Comparison of ENCODE assay signal across 35 cellular contexts in the genomic region with DNA sequence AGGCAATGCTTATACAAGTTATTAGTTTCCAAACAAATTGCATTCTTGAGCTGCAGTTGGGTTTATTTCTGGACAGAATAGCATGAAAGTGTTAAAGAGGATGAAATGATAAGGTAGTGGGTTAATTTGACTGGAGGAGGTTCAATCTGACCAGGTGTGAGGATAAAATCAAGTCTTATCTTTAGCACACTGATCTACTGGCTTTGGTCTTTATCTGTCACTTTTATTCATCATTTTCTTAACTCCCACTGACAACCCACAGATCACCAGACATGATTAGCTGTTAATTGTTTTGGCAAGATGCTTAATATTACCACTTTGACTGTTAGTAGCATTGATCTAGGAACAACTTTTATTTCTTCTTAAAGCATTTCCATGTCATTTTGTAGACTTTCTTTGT.
A peak's percentile ranks its signal among the peaks of the same experiment; 100 is the strongest.
DNase-seq lines count a peak whose midpoint lies in the region; ATAC-seq, FAIRE-seq and TF ChIP-seq lines count a peak whose summit lies in the region.
"Had no signal": no experiment of that assay in that cellular context is flagged by ENCODE, and none has a peak within 500 bp of the region (broad histone marks: within the 10 kb centered on the region; RNA-seq: fewer than 3 reads in every experiment).

No MANE protein-coding gene starts in this region.

- H3K27me3 ChIP-seq in SK-N-SH (ENCODE audit: insufficient read depth) (no peaks in the 10 kb centered on the region), HepG2 (ENCODE audit: control insufficient read depth in 1 of 2, insufficient read depth in 2 of 2, low read length in 2 of 2) (no peaks in the 10 kb centered on the region), right lobe of liver (no peaks in the 10 kb centered on the region), mesendoderm (ENCODE audit: insufficient read depth, low read length, poor library complexity) (peaks cover 2% of the 10 kb centered on the region)
- H3K27me3 ChIP-seq: BE2C; BLaER1; BLaER1 treated with 17β-estradiol and CSF1 and Interleukin-3, amounts not matched to agents 10 nM and 100 nM had no signal

- no peak overlapping the region for H3K56ac ChIP-seq in mesendoderm (ENCODE audit: low read length)

- H3K4me1 ChIP-seq in SK-N-SH (ENCODE audit: control insufficient read depth in 1 of 2, insufficient read depth in 2 of 2, low read depth in 1 of 2, low read length in 1 of 2): peaks cover 0 to 22% of the 10 kb centered on the region in 2 experiments; a peak in 2 of 4 replicates
- H3K4me1 ChIP-seq in HepG2 (ENCODE audit: insufficient read depth, low read length): 0 out of 2 replicates have a peak, but pooled peaks cover 9% of the 10 kb centered on the region
- peaks cover 0 to 4% (median 0%) of the 10 kb centered on the region in 4 donors for H3K4me1 ChIP-seq in right lobe of liver
- no peaks in the 10 kb centered on the region for H3K4me1 ChIP-seq in mesendoderm (ENCODE audit: control insufficient read depth, low read depth, low read length)
- H3K4me1 ChIP-seq: BLaER1; BLaER1 treated with 17β-estradiol and CSF1 and Interleukin-3, amounts not matched to agents 10 nM and 100 nM; Caco-2 had no signal

- H3K4me3 ChIP-seq in SK-N-SH (ENCODE audit: low read depth in 2 of 2, low read length in 1 of 2): no peak overlapping the region
- H3K4me3 ChIP-seq in HepG2 (replicated peaks in 1 of 3; ENCODE audit: insufficient read depth in 1 of 3, low read depth in 2 of 3, low read length in 3 of 3): no peak overlapping the region
- no peak overlapping the region for H3K4me3 ChIP-seq in right lobe of liver
- no peak overlapping the region for H3K4me3 ChIP-seq in mesendoderm (ENCODE audit: low read length)
- H3K4me3 ChIP-seq: A549; BLaER1; BLaER1 treated with 17β-estradiol and CSF1 and Interleukin-3, amounts not matched to agents 10 nM and 100 nM had no signal

- CTCF ChIA-PET in SK-N-SH (lab: Yijun Ruan, JAX): no interaction called here
- CTCF ChIA-PET in HepG2 (lab: Yijun Ruan, JAX; ENCODE audit: low intra/inter-chr PET ratio, low total read pairs): no interaction called here

- no peaks in the 10 kb centered on the region for H4K20me1 ChIP-seq in SK-N-SH (ENCODE audit: insufficient read depth)
- no peaks in the 10 kb centered on the region for H4K20me1 ChIP-seq in HepG2 (ENCODE audit: insufficient read depth, low read length)
- H4K20me1 ChIP-seq: BLaER1; BLaER1 treated with 17β-estradiol and CSF1 and Interleukin-3, amounts not matched to agents 10 nM and 100 nM had no signal

- no peak overlapping the region for H4K5ac ChIP-seq in mesendoderm (ENCODE audit: low read length)

- ATAC-seq in SK-N-SH treated with all-trans-retinoic acid at 6 μM for 48 hours (no peak), HepG2 (no peak), right lobe of liver (no peak), GM18502 (IDR thresholded peaks at IDR 0.05; ENCODE audit: poor library complexity, unreplicated experiment) (no peak)
- ATAC-seq: A549; CD8-positive, alpha-beta T cell had no signal

- no peak overlapping the region for H4K8ac ChIP-seq in mesendoderm (ENCODE audit: low read depth, low read length)

- H3K79me2 ChIP-seq in SK-N-SH (ENCODE audit: insufficient read depth) (no peaks in the 10 kb centered on the region), HepG2 (ENCODE audit: insufficient read depth, low read length) (no peaks in the 10 kb centered on the region), mesendoderm (ENCODE audit: control insufficient read depth, insufficient read depth, low read length) (no peaks in the 10 kb centered on the region)

- H2BK120ac ChIP-seq in mesendoderm (ENCODE audit: low read depth, low read length): no peak overlapping the region

- H2AFZ ChIP-seq in SK-N-SH (ENCODE audit: low read depth) (no peak overlapping the region), HepG2 (ENCODE audit: low read length) (no peak overlapping the region)

- no peak overlapping the region for H3K4me2 ChIP-seq in SK-N-SH
- H3K4me2 ChIP-seq in HepG2 (ENCODE audit: low read depth, low read length): no peak overlapping the region
- H3K4me2 ChIP-seq in mesendoderm (ENCODE audit: low read length): no peak overlapping the region
- H3K4me2 ChIP-seq: A549; BLaER1; BLaER1 treated with 17β-estradiol and CSF1 and Interleukin-3, amounts not matched to agents 10 nM and 100 nM had no signal

- H3K9me2 ChIP-seq in SK-N-SH: no peaks in the 10 kb centered on the region

- DNase-seq in SK-N-SH: no peak
- DNase-seq in HepG2 (ENCODE audit: low spot score): no peak
- DNase-seq in right lobe of liver: no peak
- DNase-seq in SK-N-DZ (ENCODE audit: low spot score): peak; percentile 28
- peak; percentile 54 for DNase-seq in mesendoderm
- DNase-seq in GM19240 (ENCODE audit: insufficient read length, low spot score): no peak
- DNase-seq: 8988T; ACHN; AML-193; BE2C; C1 segment of cervical spinal cord; Caco-2; Calu3; CD4-positive, alpha-beta memory T cell; CD4-positive, alpha-beta T cell; CD4-positive, CD25-positive, alpha-beta regulatory T cell; CD8-positive, alpha-beta memory T cell; CD8-positive, alpha-beta T cell; COR-L47; DMS 273 treated with DMSO at 0.1 percent for 48 hours; DMS153; DMS53; DMS79; DMS79 treated with DMSO at 0.1 percent for 48 hours; DND-41; EL had no signal

- TF ChIP-seq RAD21 in SK-N-SH (IDR thresholded peaks at IDR 0.05; ENCODE audit: low read length): 0 out of 2 replicates have a peak, but pooled peaks have one; percentile 8
- TF ChIP-seq RAD21 in HepG2 (CRISPR knock-in tag; IDR thresholded peaks at IDR 0.05): no peak

- BruUV-seq in HepG2 (replicated peaks; lab: Mats Ljungman, UMichigan): no TSS peak

- H3K9me3 ChIP-seq in SK-N-SH (no peaks in the 10 kb centered on the region), HepG2 (ENCODE audit: low read length) (no peaks in the 10 kb centered on the region), right lobe of liver (no peaks in the 10 kb centered on the region)
- H3K9me3 ChIP-seq: A549; BE2C; BLaER1; BLaER1 treated with 17β-estradiol and CSF1 and Interleukin-3, amounts not matched to agents 10 nM and 100 nM; Caco-2 had no signal

- no peak overlapping the region for H2BK15ac ChIP-seq in mesendoderm (replicated peaks; ENCODE audit: low read depth)

- no peak overlapping the region for H3K18ac ChIP-seq in mesendoderm (ENCODE audit: low read length)

- no peak overlapping the region for H3K4ac ChIP-seq in mesendoderm (ENCODE audit: low read depth, low read length)

- peak in 1 of 2 experiments; percentile 91; a peak in 2 of 4 replicates for TF ChIP-seq EP300 in SK-N-SH (IDR thresholded peaks at IDR 0.05; ENCODE audit: borderline replicate concordance in 1 of 2, low read depth in 1 of 2, low read length in 1 of 2)
- no peak for TF ChIP-seq EP300 in HepG2 (IDR thresholded peaks at IDR 0.05; ENCODE audit: low read depth in 2 of 2, low read length in 2 of 2)
- TF ChIP-seq EP300 in HepG2 (CRISPR knock-in tag; IDR thresholded peaks at IDR 0.05; ENCODE audit: borderline replicate concordance): no peak

- no peak overlapping the region for H3K23ac ChIP-seq in mesendoderm (ENCODE audit: low read length)

- H2BK5ac ChIP-seq in mesendoderm (ENCODE audit: low read length): no peak overlapping the region

- in situ Hi-C loops in HepG2 (cut with HindIII; ENCODE audit: extremely low pct_ligation_motif_present, low pct_unique_long_range_greater_than_20kb): no loop called here

- intact Hi-C loops in HepG2 (cut with micrococcal nuclease; ENCODE audit: unreplicated experiment): no loop called here
- intact Hi-C loops in right lobe of liver (cut with DNase I): no loop called here

- H3F3A ChIP-seq in SK-N-SH (replicated peaks; ENCODE audit: insufficient read depth): no peaks in the 10 kb centered on the region

- H3K36me3 ChIP-seq in SK-N-SH (replicated peaks in 1 of 2; ENCODE audit: control insufficient read depth in 1 of 2, insufficient read depth in 2 of 2, low read length in 1 of 2) (no peaks in the 10 kb centered on the region), HepG2 (replicated peaks in 1 of 2; ENCODE audit: control insufficient read depth in 1 of 2, insufficient read depth in 2 of 2, low read length in 2 of 2) (no peaks in the 10 kb centered on the region), right lobe of liver (no peaks in the 10 kb centered on the region), mesendoderm (ENCODE audit: control insufficient read depth, insufficient read depth, low read length) (no peaks in the 10 kb centered on the region)
- H3K36me3 ChIP-seq: BE2C; BLaER1; BLaER1 treated with 17β-estradiol and CSF1 and Interleukin-3, amounts not matched to agents 10 nM and 100 nM had no signal

- no peak for TF ChIP-seq CTCF in SK-N-SH (IDR thresholded peaks at IDR 0.05)
- no peak for TF ChIP-seq CTCF in HepG2 (CRISPR knock-in tag; IDR thresholded peaks at IDR 0.05)
- TF ChIP-seq CTCF in right lobe of liver (IDR thresholded peaks at IDR 0.05): no peak

- FAIRE-seq in HepG2 (lab: Jason Lieb, UNC): no peak
- FAIRE-seq: A204.1, A549, D721Med had no signal

- TF ChIP-seq POLR2A in HepG2 (IDR thresholded peaks at IDR 0.05; ENCODE audit: insufficient read depth in 1 of 2, low read depth in 2 of 2, low read length in 2 of 2): no peak
- TF ChIP-seq POLR2A in right lobe of liver (IDR thresholded peaks at IDR 0.05): no peak

- H3K9ac ChIP-seq in SK-N-SH (no peak overlapping the region), HepG2 (ENCODE audit: insufficient read depth, low read depth, low read length) (no peak overlapping the region), mesendoderm (ENCODE audit: low read length) (no peak overlapping the region)
- H3K9ac ChIP-seq: BLaER1; BLaER1 treated with 17β-estradiol and CSF1 and Interleukin-3, amounts not matched to agents 10 nM and 100 nM had no signal

- H3K27ac ChIP-seq in SK-N-SH (ENCODE audit: low read depth in 2 of 2, low read length in 1 of 2): no peak overlapping the region
- no peak overlapping the region for H3K27ac ChIP-seq in HepG2 (ENCODE audit: extremely low read length, insufficient read depth, low read length)
- H3K27ac ChIP-seq in right lobe of liver: no peak overlapping the region
- H3K27ac ChIP-seq in mesendoderm (ENCODE audit: low read depth, low read length): no peak overlapping the region
- H3K27ac ChIP-seq: 22Rv1; A549; BLaER1; BLaER1 treated with 17β-estradiol and CSF1 and Interleukin-3, amounts not matched to agents 10 nM and 100 nM; C4-2B had no signal

- H2AK5ac ChIP-seq in mesendoderm (ENCODE audit: low read length): no peak overlapping the region

- POLR2A ChIA-PET in SK-N-SH (lab: Yijun Ruan, JAX) (no interaction called here), HepG2 (lab: Yijun Ruan, JAX) (no interaction called here)

- H3K79me1 ChIP-seq in mesendoderm (ENCODE audit: low read length): no peaks in the 10 kb centered on the region

TF ChIP-seq in SK-N-SH, 30 proteins besides CTCF, POLR2A, EP300 and RAD21 (continues in another document):
- TF ChIP-seq RCOR1 (IDR thresholded peaks at IDR 0.05; ENCODE audit: low read length) (peak; percentile 61; the same call in 1 of the 2 replicates), RXRA (IDR thresholded peaks at IDR 0.05; ENCODE audit: borderline replicate concordance, low read depth) (no peak)

TF ChIP-seq in SK-N-SH treated with all-trans-retinoic acid at 6 μM for 48 hours, 23 proteins besides CTCF, POLR2A, EP300 and RAD21:
- TF ChIP-seq RARB (CRISPR knock-in tag; IDR thresholded peaks at IDR 0.05): no peak

TF ChIP-seq in HepG2, 621 proteins besides CTCF, POLR2A, EP300 and RAD21 (continues in another document):
- TF ChIP-seq CREB1 (IDR thresholded peaks at IDR 0.05) (peak; percentile 62), CREB1 (CRISPR knock-in tag; IDR thresholded peaks at IDR 0.05) (no peak), ZNF670 (CRISPR knock-in tag; IDR thresholded peaks at IDR 0.05; ENCODE audit: borderline replicate concordance) (no peak), PLRG1 (conservative IDR thresholded peaks at IDR 0.05) (no peak)

Comparison
In these comparisons a context has a peak if more than half of its experiments do, and no peak if none do; other contexts are left out.
1. DNase-seq: peak in SK-N-DZ (single experiment) and mesendoderm (single experiment); none in SK-N-SH (single experiment), HepG2 (single experiment), right lobe of liver (0 of 3) and GM19240 (single experiment).
2. Of the 25 proteins assayed by ChIP-seq in both HepG2 and SK-N-SH: peak only in HepG2: none; only in SK-N-SH: CHD2 and RAD21; in both: none; in neither: 22; mixed calls (peak in some experiments, not most) for 1.